Comparison of ENCODE assay signal across 8 cellular contexts in genomic region chr15:90871716-90872480, GRCh38. TPM values are rescaled to one million over a fixed set of nuclear protein-coding genes. Genes with fewer than 3 reads are reported as not detected.
A peak's percentile ranks its signal among the peaks of the same experiment; 100 is the strongest.
DNase-seq lines count a peak whose midpoint lies in the region; ATAC-seq and TF ChIP-seq lines count a peak whose summit lies in the region.

No MANE protein-coding gene starts in this region.

- peaks cover 6% of the 10 kb centered on the region for H3K36me3 Mint-ChIP-seq in osteocyte (ENCODE audit: unreplicated experiment)

- peak overlapping the region; percentile 81 for H3K4me3 Mint-ChIP-seq in osteocyte (ENCODE audit: unreplicated experiment)

- TF ChIP-seq CTCF in WI38 (IDR thresholded peaks at IDR 0.05; ENCODE audit: low read depth, low read length), result no peak
- TF ChIP-seq CTCF in fibroblast of the aortic adventitia (IDR thresholded peaks at IDR 0.05; ENCODE audit: insufficient read depth, low read length), result no peak
- no peak for TF ChIP-seq CTCF in osteocyte (IDR thresholded peaks at IDR 0.05)

- peak overlapping the region; percentile 89 for H3K27ac Mint-ChIP-seq in osteocyte (ENCODE audit: unreplicated experiment)

- no peaks in the 10 kb centered on the region for H3K9me3 Mint-ChIP-seq in osteocyte (ENCODE audit: unreplicated experiment)

- DNase-seq in CD1c-positive myeloid dendritic cell (ENCODE audit: extremely low spot score) (peak; percentile 17), fibroblast of the aortic adventitia (ENCODE audit: low read depth) (no peak), osteocyte (ENCODE audit: extremely low spot score, unreplicated experiment) (no peak), NCI-H2171 treated with DMSO at 0.1 percent for 48 hours (lab: John Stamatoyannopoulos, UW) (no peak), NCI-H1930 (lab: John Stamatoyannopoulos, UW) (no peak)

- H3K4me1 Mint-ChIP-seq in osteocyte (ENCODE audit: unreplicated experiment), result peaks cover 63% of the 10 kb centered on the region

- H3K4me3 ChIP-seq in WI38 (ENCODE audit: low read depth, low read length) (peak overlapping the region; percentile 73), fibroblast of the aortic adventitia (ENCODE audit: low read depth, low read length) (peak overlapping the region; percentile 80)

- ATAC-seq in GM21447 (IDR thresholded peaks at IDR 0.05; ENCODE audit: unreplicated experiment), result peak; percentile 14
- no peak for ATAC-seq in HG03469 (IDR thresholded peaks at IDR 0.05; ENCODE audit: unreplicated experiment)

- H3K27me3 Mint-ChIP-seq in osteocyte (ENCODE audit: unreplicated experiment), result no peaks in the 10 kb centered on the region

RNA-seq across cellular contexts. Expression of gene FURIN, which starts 3.5 kb away (rescaled TPM):
- total RNA-seq in fibroblast of the aortic adventitia (ENCODE audit: low replicate concordance), result 45.0 and 67.4 TPM in 2 replicates
- total RNA-seq in osteocyte, result 96.2 and 98.3 TPM in 2 replicates

RNA-seq across cellular contexts. Expression of gene FES, which starts 12.4 kb away (rescaled TPM):
- total RNA-seq in fibroblast of the aortic adventitia (ENCODE audit: low replicate concordance), result 19.0 and 23.1 TPM in 2 replicates
- total RNA-seq in osteocyte, result 2.2 and 2.5 TPM in 2 replicates

RNA-seq across cellular contexts. Expression of gene MAN2A2, which starts 31.2 kb away (rescaled TPM):
- total RNA-seq in fibroblast of the aortic adventitia (ENCODE audit: low replicate concordance), result 5.2 and 11.0 TPM in 2 replicates
- 65.2 and 70.0 TPM in 2 replicates for total RNA-seq in osteocyte
